ENCODE assay signal across 9 cellular contexts in genomic region chr17:7590743-7591142, GRCh38. TPM values are rescaled to one million over a fixed set of nuclear protein-coding genes. Genes with fewer than 3 reads are reported as not detected.
DNase-seq lines count a peak whose midpoint lies in the region; ATAC-seq and TF ChIP-seq lines count a peak whose summit lies in the region.
"Had no signal": no experiment of that assay in that cellular context is flagged by ENCODE, and none has a peak within 500 bp of the region (broad histone marks: within the 10 kb centered on the region; RNA-seq: fewer than 3 reads in every experiment).

No MANE protein-coding gene starts in this region.

- no peaks in the 10 kb centered on the region for H3K27me3 ChIP-seq in Panc1 (ENCODE audit: control insufficient read depth, insufficient read depth, low read length)

- no peaks in the 10 kb centered on the region for H3K9me3 ChIP-seq in Panc1 (ENCODE audit: control insufficient read depth, insufficient read depth, low read depth, low read length)

- CTCF ChIA-PET in Panc1 (lab: Charles Lee): no interaction called here

- intact Hi-C loops in Panc1 (cut with micrococcal nuclease; ENCODE audit: unreplicated experiment): no loop called here
- intact Hi-C loops in posterior vena cava (cut with DNase I): loop anchor here in 1 of 2 donors (2.0 kb wide), 1 partner anchor 16 kb away; no protein-coding TSS in a partner anchor
- intact Hi-C loops in left colon (cut with DNase I, micrococcal nuclease): no loop called here

- peaks cover 12% of the 10 kb centered on the region for H3K36me3 ChIP-seq in Panc1 (ENCODE audit: control insufficient read depth, insufficient read depth, low read length)

- DNase-seq in DMS53 (lab: John Stamatoyannopoulos, UW) (peak; percentile 41), DMS53 treated with DMSO at 0.1 percent for 48 hours (lab: John Stamatoyannopoulos, UW; ENCODE audit: unreplicated experiment) (no peak), Panc1 (ENCODE audit: low read depth, low spot score) (no peak), epithelial cell of prostate (ENCODE audit: low read depth, low spot score) (no peak), posterior vena cava (ENCODE audit: low spot score) (peak; percentile 75), left colon (no peak), UCSD-AML1 (lab: John Stamatoyannopoulos, UW; ENCODE audit: unreplicated experiment) (no peak)
- DNase-seq in activated CD4-positive, alpha-beta T cell treated with anti-CD3 and anti-CD28 coated beads for 4 hours: no peak
- DNase-seq: activated T-cell treated with anti-CD3 and anti-CD28 coated beads for 4 hours had no signal

- H3K4me3 ChIP-seq in Panc1 (ENCODE audit: low read depth in 2 of 2, low read length in 2 of 2): no peak overlapping the region

- TF ChIP-seq CTCF in Panc1 (IDR thresholded peaks at IDR 0.05): no peak

- no TSS peak for BruUV-seq in Panc1 (replicated peaks; lab: Mats Ljungman, UMichigan)

- ATAC-seq in Panc1 (peak; percentile 54), left colon (no peak)

- peak overlapping the region; percentile 26; the same call in 1 of the 2 replicates for H3K27ac ChIP-seq in Panc1 (ENCODE audit: low read length)
- peak overlapping the region; percentile 99 for H3K27ac ChIP-seq in epithelial cell of prostate

- POLR2A ChIA-PET in Panc1 (lab: Charles Lee): interaction anchor here (0.6 kb wide), 1 partner anchor 747 kb away, joined by 4 read pairs; no protein-coding TSS in a partner anchor

- in situ Hi-C loops in Panc1 (cut with HindIII; ENCODE audit: low pct_unique_long_range_greater_than_20kb, low sequenced_read_pairs): no loop called here

- peaks cover 13% of the 10 kb centered on the region for H3K4me1 ChIP-seq in Panc1 (ENCODE audit: control insufficient read depth, insufficient read depth, low read length)

RNA-seq across cellular contexts. Expression of gene SOX15, which starts 0.8 kb away (rescaled TPM):
- 0.33 TPM for total RNA-seq in Panc1 (2021; ENCODE audit: unreplicated experiment)
- 1.1 TPM for polyA plus RNA-seq in Panc1 (2012; ENCODE audit: insufficient read length)
- total RNA-seq in posterior vena cava: 1 to 10 TPM; 2.1 to 2.5 TPM
- total RNA-seq in left colon: under 1 TPM; 0.58 to 0.84 TPM

RNA-seq across cellular contexts. Expression of gene MPDU1, which starts 7.1 kb away (rescaled TPM):
- 47.1 TPM for total RNA-seq in Panc1 (2021; ENCODE audit: unreplicated experiment)
- polyA plus RNA-seq in Panc1 (2012; ENCODE audit: insufficient read length): 68.0 TPM
- 10 to 100 TPM; 24.7 to 31.2 TPM for total RNA-seq in posterior vena cava
- total RNA-seq in left colon: 10 to 100 TPM; 79.2 to 89.6 TPM

RNA-seq across cellular contexts. Expression of gene CD68, which starts 11.3 kb away (rescaled TPM):
- total RNA-seq in Panc1 (2021; ENCODE audit: unreplicated experiment) (51.6 TPM), posterior vena cava (100 to 1,000 TPM; 111 to 158 TPM), left colon (10 to 100 TPM; 35.0 to 74.0 TPM)
- 47.6 TPM for polyA plus RNA-seq in Panc1 (2012; ENCODE audit: insufficient read length)

RNA-seq across cellular contexts. Expression of gene FXR2, which starts 24.0 kb away (rescaled TPM):
- total RNA-seq in Panc1 (2021; ENCODE audit: unreplicated experiment) (39.7 TPM), posterior vena cava (10 to 100 TPM; 25.4 to 31.6 TPM), left colon (10 to 100 TPM; 24.9 to 29.5 TPM)
- polyA plus RNA-seq in Panc1 (2012; ENCODE audit: insufficient read length): 36.8 TPM

RNA-seq across cellular contexts. Expression of gene SENP3, which starts 29.0 kb away (rescaled TPM):
- total RNA-seq in Panc1 (2021; ENCODE audit: unreplicated experiment): 63.7 TPM
- polyA plus RNA-seq in Panc1 (2012; ENCODE audit: insufficient read length): 68.6 TPM
- 10 to 100 TPM; 36.2 to 48.2 TPM for total RNA-seq in posterior vena cava
- total RNA-seq in left colon: 10 to 100 TPM; 30.9 to 34.1 TPM

Comparison
In these comparisons a context has a peak if more than half of its experiments do, and no peak if none do; other contexts are left out.
1. DNase-seq: peak in DMS53 (single experiment) and posterior vena cava (single experiment); none in DMS53 treated with DMSO at 0.1 percent for 48 hours (single experiment), Panc1 (single experiment), epithelial cell of prostate (single experiment), left colon (0 of 2), UCSD-AML1 (single experiment) and activated CD4-positive, alpha-beta T cell treated with anti-CD3 and anti-CD28 coated beads for 4 hours (0 of 2).